ENCODE assay signal across 16 cellular contexts in the genomic region with DNA sequence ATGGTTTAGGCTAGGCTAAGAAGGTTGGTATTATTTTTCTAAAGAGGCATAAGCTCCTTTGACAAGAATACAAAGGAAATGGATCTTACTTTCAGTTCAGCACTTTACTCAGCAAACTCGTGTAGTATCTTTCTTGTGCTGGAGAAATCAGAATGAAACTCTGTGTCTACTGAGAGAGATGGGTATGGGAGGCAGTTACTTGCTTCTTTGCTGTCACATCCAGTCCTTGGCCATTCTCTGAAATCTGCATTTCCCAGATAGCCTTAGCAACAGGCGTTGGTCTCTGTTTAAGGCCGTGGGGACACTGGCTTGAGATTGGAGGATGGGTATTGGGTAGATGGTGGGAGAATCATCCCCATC.
DNase-seq lines count a peak whose midpoint lies in the region; ATAC-seq and TF ChIP-seq lines count a peak whose summit lies in the region.
"Had no signal": no experiment of that assay in that cellular context is flagged by ENCODE, and none has a peak within 500 bp of the region (broad histone marks: within the 10 kb centered on the region; RNA-seq: fewer than 3 reads in every experiment).

No MANE protein-coding gene starts in this region.

- TF ChIP-seq CTCF in Calu3 (IDR thresholded peaks at IDR 0.05; ENCODE audit: unreplicated experiment) (no peak), neural crest cell (conservative IDR thresholded peaks at IDR 0.05) (no peak)
- no peak for TF ChIP-seq CTCF in activated CD8-positive, alpha-beta T cell treated with anti-CD3 and anti-CD28 coated beads for 36 hours (IDR thresholded peaks at IDR 0.05)

- H3K4me1 Mint-ChIP-seq in activated T-cell treated with anti-CD3 and anti-CD28 coated beads, Interleukin-2, amount 50 U/mL, for 4 hours (ENCODE audit: low read depth) = peaks cover 59% of the 10 kb centered on the region
- H3K4me1 Mint-ChIP-seq in Calu3 (ENCODE audit: low read depth, unreplicated experiment) (peaks cover 54% of the 10 kb centered on the region), neural crest cell (peaks cover 11% of the 10 kb centered on the region)
- peaks cover 37% of the 10 kb centered on the region for H3K4me1 Mint-ChIP-seq in activated CD8-positive, alpha-beta T cell treated with anti-CD3 and anti-CD28 coated beads for 36 hours (ENCODE audit: low read depth)

- H3K27ac Mint-ChIP-seq in Calu3 (ENCODE audit: unreplicated experiment) = peak overlapping the region; percentile 96
- H3K27ac Mint-ChIP-seq in activated CD8-positive, alpha-beta T cell treated with anti-CD3 and anti-CD28 coated beads for 36 hours = peak overlapping the region; percentile 11
- peak overlapping the region; percentile 21 for H3K27ac Mint-ChIP-seq in neural crest cell (ENCODE audit: unreplicated experiment)
- H3K27ac Mint-ChIP-seq: GM23338 had no signal

- intact Hi-C loops in Calu3 (cut with micrococcal nuclease; ENCODE audit: unreplicated experiment) = loop anchor here (2.0 kb wide), 1 partner anchor 37 kb away; no protein-coding TSS in a partner anchor
- intact Hi-C loops in activated CD8-positive, alpha-beta T cell treated with anti-CD3 and anti-CD28 coated beads for 36 hours (cut with micrococcal nuclease) = loop anchor here (10.0 kb wide), 1 partner anchor 359 kb away; no protein-coding TSS in a partner anchor

- CTCF ChIA-PET in Calu3 (lab: Charles Lee) = interaction anchor here (0.6 to 1.0 kb wide), 2 partner anchors 144 to 233 kb away, joined by 3 to 7 read pairs; no protein-coding TSS in a partner anchor
- CTCF ChIA-PET in activated CD8-positive, alpha-beta T cell treated with anti-CD3 and anti-CD28 coated beads for 36 hours (lab: Charles Lee) = interaction anchor here (0.8 to 3.1 kb wide), 13 partner anchors 10 to 144 kb away, joined by 3 to 14 read pairs (median 4); no protein-coding TSS in a partner anchor

- POLR2A ChIA-PET in activated CD8-positive, alpha-beta T cell treated with anti-CD3 and anti-CD28 coated beads for 36 hours (lab: Charles Lee) = interaction anchor here (1.0 to 3.0 kb wide), 4 partner anchors 10 to 52 kb away, joined by 3 to 23 read pairs (median 6); no protein-coding TSS in a partner anchor

- no peak for DNase-seq in activated T-cell treated with anti-CD3 and anti-CD28 coated beads, Interleukin-2, amount 50 U/mL, for 4 hours
- DNase-seq in activated T-cell treated with anti-CD3 and anti-CD28 coated beads for 4 hours (no peak), Calu3 (no peak), neural crest cell (ENCODE audit: low read depth, low spot score) (no peak), activated gamma-delta T cell treated with Interleukin-2 at 50 U/mL for 16 hours (no peak), hippocampal formation (lab: John Stamatoyannopoulos, UW) (no peak)
- DNase-seq in activated CD8-positive, alpha-beta T cell treated with anti-CD3 and anti-CD28 coated beads for 36 hours = no peak
- DNase-seq: ACHN, amniotic stem cell, left lung, NCI-H1105, posterior cingulate gyrus, SW 1271 had no signal

- no peaks in the 10 kb centered on the region for H3K9me3 Mint-ChIP-seq in activated T-cell treated with anti-CD3 and anti-CD28 coated beads, Interleukin-2, amount 50 U/mL, for 4 hours
- H3K9me3 Mint-ChIP-seq in Calu3 (ENCODE audit: low read depth, unreplicated experiment) (peaks cover 9% of the 10 kb centered on the region), neural crest cell (peaks cover 7% of the 10 kb centered on the region)
- no peaks in the 10 kb centered on the region for H3K9me3 Mint-ChIP-seq in activated CD8-positive, alpha-beta T cell treated with anti-CD3 and anti-CD28 coated beads for 36 hours
- H3K9me3 Mint-ChIP-seq: GM23338 had no signal

- no TSS peak for BruUV-seq in Calu3 (replicated peaks; lab: Mats Ljungman, UMichigan)

- H3K36me3 Mint-ChIP-seq in activated T-cell treated with anti-CD3 and anti-CD28 coated beads, Interleukin-2, amount 50 U/mL, for 4 hours (ENCODE audit: insufficient read depth) = no peaks in the 10 kb centered on the region
- H3K36me3 Mint-ChIP-seq in Calu3 (ENCODE audit: insufficient read depth, unreplicated experiment) = peaks cover 18% of the 10 kb centered on the region
- no peaks in the 10 kb centered on the region for H3K36me3 Mint-ChIP-seq in activated CD8-positive, alpha-beta T cell treated with anti-CD3 and anti-CD28 coated beads for 36 hours (ENCODE audit: low read depth)
- peaks cover 6% of the 10 kb centered on the region for H3K36me3 Mint-ChIP-seq in neural crest cell (ENCODE audit: low read depth)

- peak; percentile 37 to 63 for ATAC-seq in activated T-cell treated with anti-CD3 and anti-CD28 coated beads, Interleukin-2, amount 50 U/mL, for 4 hours
- peak; percentile 49 for ATAC-seq in activated CD8-positive, alpha-beta T cell treated with anti-CD3 and anti-CD28 coated beads for 36 hours
- ATAC-seq in GM18867 (IDR thresholded peaks at IDR 0.05; ENCODE audit: unreplicated experiment) = no peak
- ATAC-seq: GM23338, K562, left lung had no signal

- no peaks in the 10 kb centered on the region for H3K27me3 Mint-ChIP-seq in activated T-cell treated with anti-CD3 and anti-CD28 coated beads, Interleukin-2, amount 50 U/mL, for 4 hours (ENCODE audit: low read depth)
- H3K27me3 Mint-ChIP-seq in Calu3 (ENCODE audit: unreplicated experiment) (no peaks in the 10 kb centered on the region), neural crest cell (ENCODE audit: low read depth) (no peaks in the 10 kb centered on the region)
- peaks cover 4% of the 10 kb centered on the region for H3K27me3 Mint-ChIP-seq in activated CD8-positive, alpha-beta T cell treated with anti-CD3 and anti-CD28 coated beads for 36 hours

- peak overlapping the region; percentile 13 for H3K4me3 Mint-ChIP-seq in activated T-cell treated with anti-CD3 and anti-CD28 coated beads, Interleukin-2, amount 50 U/mL, for 4 hours
- H3K4me3 Mint-ChIP-seq in Calu3 (ENCODE audit: low read depth, unreplicated experiment) = no peak overlapping the region
- H3K4me3 Mint-ChIP-seq in activated CD8-positive, alpha-beta T cell treated with anti-CD3 and anti-CD28 coated beads for 36 hours = no peak overlapping the region
- H3K4me3 Mint-ChIP-seq in neural crest cell = no peak overlapping the region
- H3K4me3 Mint-ChIP-seq: GM23338 had no signal

Comparison
In these comparisons a context has a peak if more than half of its experiments do, and no peak if none do; other contexts are left out.
1. H3K27ac Mint-ChIP-seq: peak in every context shown above with its lines; median percentile 96 in Calu3; 21 in neural crest cell; 11 in activated CD8-positive, alpha-beta T cell treated with anti-CD3 and anti-CD28 coated beads for 36 hours.